ENCODE assay signal across 10 cellular contexts in genomic region chr22:19873960-19874306, GRCh38. TPM values are rescaled to one million over a fixed set of nuclear protein-coding genes. Genes with fewer than 3 reads are reported as not detected.
DNase-seq lines count a peak whose midpoint lies in the region; ATAC-seq and TF ChIP-seq lines count a peak whose summit lies in the region.
"Had no signal": no experiment of that assay in that cellular context is flagged by ENCODE, and none has a peak within 500 bp of the region (broad histone marks: within the 10 kb centered on the region; RNA-seq: fewer than 3 reads in every experiment).

No MANE protein-coding gene starts in this region.

- H3K79me1 ChIP-seq in IMR-90 (ENCODE audit: low read depth in 1 of 2, low read length in 2 of 2): peaks cover 4 to 17% of the 10 kb centered on the region in 2 experiments; a peak in 2 of 4 replicates

- no peak overlapping the region for H4K5ac ChIP-seq in IMR-90 (ENCODE audit: low read depth, low read length)

- BruUV-seq in IMR-90 (replicated peaks; lab: Mats Ljungman, UMichigan): no TSS peak

- no peak overlapping the region for H3K23ac ChIP-seq in IMR-90 (ENCODE audit: low read depth, low read length)

- no peaks in the 10 kb centered on the region for H3K9me3 Mint-ChIP-seq in CD4-positive, alpha-beta memory T cell
- no peaks in the 10 kb centered on the region for H3K9me3 Mint-ChIP-seq in endodermal cell

- CTCF ChIA-PET in CD4-positive, alpha-beta memory T cell (lab: Charles Lee; ENCODE audit: partially characterized antibody): no interaction called here
- CTCF ChIA-PET in IMR-90 (lab: Yijun Ruan, JAX): no interaction called here

- H3K4me1 Mint-ChIP-seq in CD4-positive, alpha-beta memory T cell: peaks cover 3 to 12% (median 9%) of the 10 kb centered on the region in 4 donors
- H3K4me1 Mint-ChIP-seq in endodermal cell: no peaks in the 10 kb centered on the region

- WGBS in IMR-90 (ENCODE audit: extremely low coverage in 2 of 2, insufficient read length in 1 of 2), 2 experiments: 89% methylated on average over 3 of the region's 7 CpGs; no CpG with 5 or more reads in 1 of the 2 experiments
- WGBS in endodermal cell (ENCODE audit: insufficient coverage in 1 of 2, insufficient read length in 1 of 2), 2 experiments: 95 to 100% methylated on average over 2 to 7 of the region's 7 CpGs

- no peak overlapping the region for H3K14ac ChIP-seq in IMR-90 (replicated peaks; ENCODE audit: low read depth, low read length)

- H4K20me1 ChIP-seq in IMR-90 (ENCODE audit: insufficient read depth, low read length): no peaks in the 10 kb centered on the region

- POLR2A ChIA-PET in CD4-positive, alpha-beta memory T cell (lab: Charles Lee; ENCODE audit: partially characterized antibody): interaction anchor here (0.7 to 2.0 kb wide), 5 partner anchors 12 to 148 kb away, joined by 3 to 17 read pairs (median 9); no protein-coding TSS in a partner anchor
- POLR2A ChIA-PET in IMR-90 (lab: Charles Lee; ENCODE audit: unreplicated experiment): no interaction called here

- no peaks in the 10 kb centered on the region for H3K27me3 Mint-ChIP-seq in CD4-positive, alpha-beta memory T cell
- no peaks in the 10 kb centered on the region for H3K27me3 Mint-ChIP-seq in endodermal cell (ENCODE audit: insufficient read depth)

- H2BK120ac ChIP-seq in IMR-90 (ENCODE audit: low read depth, low read length): no peak overlapping the region

- no peak overlapping the region for H2AFZ ChIP-seq in IMR-90 (replicated peaks; ENCODE audit: low read length, poor library complexity)

- H3K9ac ChIP-seq in IMR-90 (ENCODE audit: low read depth, low read length): no peak overlapping the region
- no peak overlapping the region for H3K9ac ChIP-seq in endodermal cell (ENCODE audit: extremely low read depth, low read length, poor library complexity, severe bottlenecking)

- H2BK5ac ChIP-seq in IMR-90 (ENCODE audit: low read depth, low read length, poor library complexity, severe bottlenecking): no peak overlapping the region

- TF ChIP-seq CTCF in IMR-90 (conservative IDR thresholded peaks at IDR 0.05; ENCODE audit: low read depth, low read length) (no peak), endodermal cell (conservative IDR thresholded peaks at IDR 0.05) (no peak)

- H3K36me3 ChIP-seq in CD4-positive, alpha-beta memory T cell (ENCODE audit: insufficient read depth, low read length): no peaks in the 10 kb centered on the region
- H3K36me3 ChIP-seq in IMR-90 (ENCODE audit: control insufficient read depth, insufficient read depth, low read length): peaks cover 1% of the 10 kb centered on the region; the same call in 1 of the 2 replicates
- no peaks in the 10 kb centered on the region for H3K36me3 ChIP-seq in endodermal cell (ENCODE audit: control insufficient read depth, insufficient read depth, low read length)

- no peak for DNase-seq in CD4-positive, alpha-beta memory T cell
- DNase-seq in IMR-90 (no peak), endodermal cell (peak; percentile 42), sciatic nerve (ENCODE audit: low spot score) (peak; percentile 48), NCI-H2081 treated with DMSO at 0.1 percent for 48 hours (lab: John Stamatoyannopoulos, UW) (no peak), RKO (ENCODE audit: low spot score) (no peak), SHP77 (lab: John Stamatoyannopoulos, UW) (no peak)
- DNase-seq: Karpas-422, NCI-H774 had no signal

- H3K9me3 ChIP-seq in CD4-positive, alpha-beta memory T cell (ENCODE audit: control insufficient read depth in 1 of 2, low read length in 2 of 2): no peaks in the 10 kb centered on the region
- H3K9me3 ChIP-seq in IMR-90 (ENCODE audit: control insufficient read depth, insufficient read depth, low read length) (no peaks in the 10 kb centered on the region), endodermal cell (ENCODE audit: control insufficient read depth, low read length) (no peaks in the 10 kb centered on the region)

- H3K18ac ChIP-seq in IMR-90 (ENCODE audit: low read depth, low read length): no peak overlapping the region

- no peak overlapping the region for H2AK5ac ChIP-seq in IMR-90 (ENCODE audit: low read depth, low read length)

- TF ChIP-seq RAD21 in IMR-90 (IDR thresholded peaks at IDR 0.05; ENCODE audit: low read length): no peak

- no peak overlapping the region for H3K4me2 ChIP-seq in IMR-90 (ENCODE audit: low read depth, low read length)

- intact Hi-C loops in CD4-positive, alpha-beta memory T cell (cut with micrococcal nuclease): loop anchor here (1.0 kb wide), 1 partner anchor 17 kb away; no protein-coding TSS in a partner anchor
- intact Hi-C loops in IMR-90 (cut with micrococcal nuclease) (no loop called here), sciatic nerve (cut with DNase I) (no loop called here)

- H3K4me1 ChIP-seq in CD4-positive, alpha-beta memory T cell (ENCODE audit: insufficient read depth, low read length): peaks cover 18% of the 10 kb centered on the region
- peaks cover 16% of the 10 kb centered on the region for H3K4me1 ChIP-seq in IMR-90 (ENCODE audit: control insufficient read depth, insufficient read depth, low read length)
- H3K4me1 ChIP-seq in endodermal cell (ENCODE audit: control insufficient read depth, insufficient read depth, low read length): no peaks in the 10 kb centered on the region

- peak overlapping the region in 5 of 8 donors; percentile 15 to 67 (median 29) for H3K4me3 Mint-ChIP-seq in CD4-positive, alpha-beta memory T cell
- H3K4me3 Mint-ChIP-seq in endodermal cell: no peak overlapping the region

- H3K4me3 ChIP-seq in CD4-positive, alpha-beta memory T cell (ENCODE audit: low read length in 2 of 2): peak overlapping the region in 1 of 2 donors; percentile 4
- no peak overlapping the region for H3K4me3 ChIP-seq in IMR-90 (ENCODE audit: insufficient read depth, low read depth, low read length)
- no peak overlapping the region for H3K4me3 ChIP-seq in endodermal cell (ENCODE audit: low read length)

- in situ Hi-C loops in IMR-90 (cut with MboI; ENCODE audit: low sequenced_read_pairs): no loop called here

- no peaks in the 10 kb centered on the region for H3K36me3 Mint-ChIP-seq in CD4-positive, alpha-beta memory T cell
- H3K36me3 Mint-ChIP-seq in endodermal cell (ENCODE audit: low read depth): no peaks in the 10 kb centered on the region

- ATAC-seq in IMR-90 (ENCODE audit: low read depth) (no peak), sciatic nerve (no peak)

- H3K56ac ChIP-seq in IMR-90 (ENCODE audit: extremely low read depth, insufficient read depth, low read length): no peak overlapping the region

- H3K9me1 ChIP-seq in IMR-90 (ENCODE audit: insufficient read depth, low read length): peaks cover 15% of the 10 kb centered on the region

- H4K91ac ChIP-seq in IMR-90 (ENCODE audit: insufficient read depth, low read depth, low read length): no peak overlapping the region

- TF ChIP-seq POLR2A in IMR-90 (IDR thresholded peaks at IDR 0.05; ENCODE audit: low read depth, low read length): no peak

- no peak overlapping the region; the same call in 2 of the 3 replicates for H2BK15ac ChIP-seq in IMR-90 (ENCODE audit: low read depth, low read length)

- H3K27me3 ChIP-seq in CD4-positive, alpha-beta memory T cell (ENCODE audit: insufficient read depth, low read length): no peaks in the 10 kb centered on the region
- H3K27me3 ChIP-seq in IMR-90 (ENCODE audit: control insufficient read depth, insufficient read depth, low read length) (no peaks in the 10 kb centered on the region), endodermal cell (ENCODE audit: control insufficient read depth, insufficient read depth, low read length, poor library complexity, severe bottlenecking) (no peaks in the 10 kb centered on the region)
- H3K27me3 ChIP-seq: foreskin keratinocyte had no signal

- H2BK20ac ChIP-seq in IMR-90 (ENCODE audit: low read depth, low read length): no peak overlapping the region

- H4K8ac ChIP-seq in IMR-90 (ENCODE audit: low read depth in 2 of 2, low read length in 2 of 2): no peak overlapping the region

- H2AK9ac ChIP-seq in IMR-90 (replicated peaks; ENCODE audit: low read depth, low read length, poor library complexity): peak overlapping the region; percentile 42

- no peak overlapping the region for H3K4ac ChIP-seq in IMR-90 (ENCODE audit: low read depth, low read length)

- H3K27ac Mint-ChIP-seq in CD4-positive, alpha-beta memory T cell: peak overlapping the region in 4 of 7 donors; percentile 70 to 85 (median 73)
- no peak overlapping the region for H3K27ac Mint-ChIP-seq in endodermal cell

- dilution Hi-C loops in IMR-90 (cut with HindIII; ENCODE audit: low sequenced_read_pairs, unreplicated experiment): no loop called here

- no peak overlapping the region for H3K27ac ChIP-seq in CD4-positive, alpha-beta memory T cell (ENCODE audit: low read depth, low read length)
- H3K27ac ChIP-seq in IMR-90 (ENCODE audit: insufficient read depth, low read length) (no peak overlapping the region), endodermal cell (ENCODE audit: low read depth, low read length) (peak overlapping the region; percentile 10)
- H3K27ac ChIP-seq: foreskin keratinocyte had no signal

TF ChIP-seq in IMR-90, 13 proteins besides CTCF, POLR2A, EP300 and RAD21 (continues in another document):
- no peak for TF ChIP-seq MXI1 (IDR thresholded peaks at IDR 0.05; ENCODE audit: borderline replicate concordance, low read depth, low read length)
- TF ChIP-seq MAZ (IDR thresholded peaks at IDR 0.05; ENCODE audit: borderline replicate concordance, low read depth, low read length): no peak

RNA-seq across cellular contexts. Expression of gene GNB1L, which starts 19.3 kb away (rescaled TPM):
- total RNA-seq in CD4-positive, alpha-beta memory T cell: 1 to 10 TPM; 7.9 to 8.7 TPM
- polyA plus RNA-seq in CD4-positive, alpha-beta memory T cell: 10 to 100 TPM; 12.7 to 14.6 TPM
- total RNA-seq in IMR-90 (2012; rRNA removed): 1.7 and 2.5 TPM in 2 replicates
- 4.4 and 5.5 TPM in 2 replicates for polyA plus RNA-seq in IMR-90 (2012; rRNA removed)
- 5.3 and 8.3 TPM in 2 replicates for polyA plus RNA-seq in IMR-90 (2012; cell fraction: cytosol; rRNA removed)
- polyA plus RNA-seq in IMR-90 (2012; cell fraction: nucleus; rRNA removed; ENCODE audit: low replicate concordance): 3.5 and 12.3 TPM in 2 replicates
- total RNA-seq in endodermal cell: 10 to 100 TPM in 1 of 2 donors, 1 to 10 TPM in 1; 9.5 to 12.2 TPM
- polyA plus RNA-seq in endodermal cell (2013, experiment 1 of 2): 10.1 TPM
- polyA plus RNA-seq in endodermal cell (2013, experiment 2 of 2): 7.7 TPM
- total RNA-seq in sciatic nerve: 6.2 TPM

RNA-seq across cellular contexts. Expression of gene RTL10, which starts 19.3 kb away (rescaled TPM):
- 10 to 100 TPM; 26.9 to 27.6 TPM for total RNA-seq in CD4-positive, alpha-beta memory T cell
- 10 to 100 TPM in 1 of 2 donors, 1 to 10 TPM in 1; 4.3 to 13.0 TPM for polyA plus RNA-seq in CD4-positive, alpha-beta memory T cell
- total RNA-seq in IMR-90 (2012; rRNA removed) (8.6 TPM in 2 replicates), endodermal cell (10 to 100 TPM; 20.6 to 22.2 TPM), sciatic nerve (22.9 TPM)
- 12.1 and 14.0 TPM in 2 replicates for polyA plus RNA-seq in IMR-90 (2012; rRNA removed)
- polyA plus RNA-seq in IMR-90 (2012; cell fraction: cytosol; rRNA removed): 8.4 and 9.2 TPM in 2 replicates
- 24.4 and 41.2 TPM in 2 replicates for polyA plus RNA-seq in IMR-90 (2012; cell fraction: nucleus; rRNA removed; ENCODE audit: low replicate concordance)
- 12.4 TPM for polyA plus RNA-seq in endodermal cell (2013, experiment 1 of 2)
- polyA plus RNA-seq in endodermal cell (2013, experiment 2 of 2): 12.1 TPM

Comparison
In these comparisons a context has a peak if more than half of its experiments do, and no peak if none do; other contexts are left out.
1. DNase-seq: peak in endodermal cell (single experiment) and sciatic nerve (single experiment); none in CD4-positive, alpha-beta memory T cell (0 of 5), IMR-90 (single experiment), NCI-H2081 treated with DMSO at 0.1 percent for 48 hours (single experiment), RKO (single experiment) and SHP77 (0 of 2).